ENCODE assay signal across 11 cellular contexts in the genomic region with DNA sequence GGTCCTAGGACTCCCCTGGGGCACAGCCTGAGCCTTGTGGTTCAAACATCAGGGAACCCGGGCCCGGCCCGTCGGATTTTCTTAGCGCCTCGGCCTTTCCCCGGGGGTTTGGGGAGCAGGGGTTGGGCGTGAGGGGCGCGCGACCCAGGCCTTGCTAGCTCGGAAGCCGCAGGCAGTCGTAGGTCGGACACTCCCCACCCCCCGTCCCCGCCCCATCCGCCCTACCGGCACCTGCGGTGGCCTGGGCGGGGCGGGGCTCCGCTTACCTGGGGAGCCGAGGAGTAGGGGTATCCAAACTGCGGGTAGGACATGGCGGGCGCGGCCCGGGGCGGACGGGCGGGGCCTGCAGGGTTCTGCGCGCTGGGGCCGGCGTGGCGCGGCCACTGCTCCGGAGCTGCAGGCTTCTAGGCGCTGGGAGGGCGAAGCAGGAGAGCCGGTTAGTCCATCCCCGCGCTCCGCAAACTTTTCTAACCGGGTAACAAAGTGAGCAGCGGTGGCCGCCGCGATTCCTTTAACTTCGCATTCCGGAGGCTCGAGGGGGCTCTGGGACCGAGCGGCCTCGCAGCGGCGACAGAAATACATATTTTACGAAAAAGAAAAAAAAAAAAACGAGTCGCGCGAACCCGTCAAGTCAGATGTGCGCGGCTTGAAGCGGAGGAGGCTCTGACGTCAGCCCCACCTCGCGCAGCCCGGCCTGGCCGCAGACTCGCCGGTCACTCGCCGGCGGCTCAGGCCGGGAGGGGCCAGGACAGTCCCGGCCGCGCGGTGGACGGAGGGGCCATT. TPM values are rescaled to one million over a fixed set of nuclear protein-coding genes. Genes with fewer than 3 reads are reported as not detected.
A peak's percentile ranks its signal among the peaks of the same experiment; 100 is the strongest.
DNase-seq lines count a peak whose midpoint lies in the region; ATAC-seq, FAIRE-seq and TF ChIP-seq lines count a peak whose summit lies in the region.
"Had no signal": no experiment of that assay in that cellular context is flagged by ENCODE, and none has a peak within 500 bp of the region (broad histone marks: within the 10 kb centered on the region; RNA-seq: fewer than 3 reads in every experiment).

A gene (minus strand): TSS at position 589 of the 783 bp plus-strand sequence. CDS start 278 bp downstream, at position 311.

- H3K9me3 Mint-ChIP-seq in chondrocyte (ENCODE audit: low read depth), result no peaks in the 10 kb centered on the region
- H3K9me3 Mint-ChIP-seq in type B pancreatic cell, result no peaks in the 10 kb centered on the region

- peak; percentile 31 to 36 for DNase-seq in activated T-cell treated with anti-CD3 and anti-CD28 coated beads, Interleukin-2, amount 50 U/mL, for 48 hours
- no peak for DNase-seq in activated T-cell treated with anti-CD3 and anti-CD28 coated beads, Interleukin-2, amount 50 U/mL, for 1 hour
- DNase-seq in chondrocyte (ENCODE audit: low spot score), result peak; percentile 83
- DNase-seq in left lung, result peak in 1 of 2 donors; percentile 75
- DNase-seq in type B pancreatic cell (ENCODE audit: extremely low spot score, unreplicated experiment), result no peak
- no peak for DNase-seq in HTR-8/SVneo (ENCODE audit: insufficient read length, low spot score)
- no peak for DNase-seq in iPS-NIHi11 (ENCODE audit: low spot score)
- DNase-seq: CD4-positive, alpha-beta memory T cell; KG1 had no signal

- peaks cover 95 to 100% of the 10 kb centered on the region in 2 donors for H3K27me3 ChIP-seq in left lung

- intact Hi-C loops in left lung (cut with DNase I), result no loop called here

- H3K4me3 ChIP-seq in left lung, result no peak within 1 kb of the TSS

- peaks cover 8 to 16% of the 10 kb centered on the region in 2 donors for H3K4me1 ChIP-seq in left lung

- peak within 1 kb of the TSS; percentile 61 for H3K4me3 Mint-ChIP-seq in chondrocyte (ENCODE audit: unreplicated experiment)
- H3K4me3 Mint-ChIP-seq in type B pancreatic cell, result peak within 1 kb of the TSS; percentile 83

- H3K27ac Mint-ChIP-seq in chondrocyte (ENCODE audit: unreplicated experiment) (no peak within 1 kb of the TSS), type B pancreatic cell (peak within 1 kb of the TSS; percentile 46)
- H3K27ac Mint-ChIP-seq: CD4-positive, alpha-beta memory T cell had no signal

- H3K27me3 Mint-ChIP-seq in chondrocyte (ENCODE audit: low read depth), result peaks cover 38% of the 10 kb centered on the region
- H3K27me3 Mint-ChIP-seq in type B pancreatic cell, result peaks cover 64% of the 10 kb centered on the region

- H3K36me3 Mint-ChIP-seq in chondrocyte (ENCODE audit: low read depth) (no peaks in the 10 kb centered on the region), type B pancreatic cell (peaks cover 3% of the 10 kb centered on the region)
- H3K36me3 Mint-ChIP-seq: CD4-positive, alpha-beta memory T cell had no signal

- no peaks in the 10 kb centered on the region for H3K9me3 ChIP-seq in left lung

- no peak within 1 kb of the TSS for H3K27ac ChIP-seq in left lung

- peak; percentile 64 for ATAC-seq in left lung
- no peak for ATAC-seq in GM21786 (IDR thresholded peaks at IDR 0.05; ENCODE audit: unreplicated experiment)

- TF ChIP-seq CTCF in chondrocyte (IDR thresholded peaks at IDR 0.05), result no peak
- no peak for TF ChIP-seq CTCF in left lung (IDR thresholded peaks at IDR 0.05)
- no peak for TF ChIP-seq CTCF in type B pancreatic cell (conservative IDR thresholded peaks at IDR 0.05)

- no peak for FAIRE-seq in HTR-8/SVneo (lab: Jason Lieb, UNC)

- no peaks in the 10 kb centered on the region for H3K36me3 ChIP-seq in left lung

- H3K4me1 Mint-ChIP-seq in chondrocyte (ENCODE audit: low read depth) (peaks cover 6% of the 10 kb centered on the region), type B pancreatic cell (ENCODE audit: unreplicated experiment) (peaks cover 4% of the 10 kb centered on the region)

RNA-seq across cellular contexts. Expression of the gene that starts here (rescaled TPM):
- total RNA-seq in chondrocyte (not detected in 3 replicates), left lung (not detected), type B pancreatic cell (ENCODE audit: low replicate concordance) (1.6 and 6.0 TPM in 2 replicates)
- total RNA-seq: CD4-positive, alpha-beta memory T cell; pulmonary artery endothelial cell had no signal

Comparison
In these comparisons a context has a peak if more than half of its experiments do, and no peak if none do; other contexts are left out.
1. DNase-seq: peak in activated T-cell treated with anti-CD3 and anti-CD28 coated beads, Interleukin-2, amount 50 U/mL, for 48 hours (2 of 2); none in activated T-cell treated with anti-CD3 and anti-CD28 coated beads, Interleukin-2, amount 50 U/mL, for 1 hour (single experiment), type B pancreatic cell (single experiment), HTR-8/SVneo (single experiment) and iPS-NIHi11 (single experiment).
2. Peak in DNase-seq in chondrocyte; RNA of the gene not detected or under 1 TPM.
3. Peak in ATAC-seq in left lung; RNA of the gene not detected or under 1 TPM.